Comparison of ENCODE assay signal across 19 cellular contexts in genomic region chr18:5982332-5982731, GRCh38.
A peak's percentile ranks its signal among the peaks of the same experiment; 100 is the strongest.
DNase-seq lines count a peak whose midpoint lies in the region; ATAC-seq, FAIRE-seq and TF ChIP-seq lines count a peak whose summit lies in the region.
"Had no signal": no experiment of that assay in that cellular context is flagged by ENCODE, and none has a peak within 500 bp of the region (broad histone marks: within the 10 kb centered on the region; RNA-seq: fewer than 3 reads in every experiment).

No MANE protein-coding gene starts in this region.

- DNase-seq in ureter (ENCODE audit: low spot score), result peak; percentile 20
- DNase-seq in activated CD4-positive, alpha-beta T cell treated with anti-CD3 and anti-CD28 coated beads, Interleukin-2, amount 50 U/mL, for 48 hours, result no peak
- no peak for DNase-seq in D721Med (ENCODE audit: insufficient read length, low spot score)
- DNase-seq: BE2C; GF-D8; GM23248; heart right ventricle; naive B cell; NCI-H1048; NK-92 treated with Interleukin-12 subunit alpha and Interleukin-12 subunit beta, amount 100 ng/mL, for 24 hours; stimulated activated naive CD4-positive, alpha-beta T cell; T-helper 1 cell; transverse colon had no signal

- no peak for TF ChIP-seq CTCF in D721Med (IDR thresholded peaks at IDR 0.05; ENCODE audit: insufficient read depth, missing control alignments)

- no peak for FAIRE-seq in D721Med (lab: Jason Lieb, UNC)
- FAIRE-seq: islet of Langerhans had no signal

- ATAC-seq in GM18870 (IDR thresholded peaks at IDR 0.05; ENCODE audit: unreplicated experiment) (peak; percentile 41), GM21576 (IDR thresholded peaks at IDR 0.05; ENCODE audit: unreplicated experiment) (peak; percentile 53), HG03378 (IDR thresholded peaks at IDR 0.05; ENCODE audit: unreplicated experiment) (peak; percentile 74), HG02763 (IDR thresholded peaks at IDR 0.05; ENCODE audit: unreplicated experiment) (no peak)
- ATAC-seq: heart right ventricle, WTC11 had no signal
